In the genomic region with DNA sequence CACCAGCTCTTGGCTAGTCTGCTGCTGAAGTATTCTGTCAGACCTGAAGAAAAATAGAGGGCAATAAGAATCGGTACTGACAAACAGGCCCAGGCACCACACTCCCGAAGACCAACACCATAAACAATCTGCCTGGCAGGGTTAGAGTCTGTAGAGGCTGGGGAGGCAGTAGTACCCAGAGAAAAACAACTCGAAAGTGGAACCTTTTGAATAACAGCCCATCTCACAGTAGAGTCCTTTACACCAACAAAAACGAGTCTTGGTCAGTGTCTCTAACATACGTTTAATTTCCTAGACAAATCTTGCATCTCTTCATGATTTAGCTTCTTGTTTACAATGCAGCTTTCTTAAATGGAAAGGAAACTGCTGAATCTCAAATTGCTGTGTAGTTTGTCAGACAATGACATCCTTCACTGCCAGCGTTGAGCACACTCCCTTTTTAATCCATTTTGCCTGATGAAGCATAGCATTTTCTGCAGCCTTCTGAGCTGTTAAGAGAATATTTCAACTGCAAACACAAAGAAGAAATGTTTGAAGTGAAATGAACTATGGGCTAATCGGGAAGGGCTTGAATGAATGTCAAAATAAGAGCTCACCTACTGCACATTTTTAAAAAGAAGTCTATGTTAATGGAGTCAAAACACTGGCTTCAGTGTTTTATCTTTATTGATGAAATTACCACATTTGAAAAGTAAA, we compare ENCODE assay signal across 12 cellular contexts.
DNase-seq lines count a peak whose midpoint lies in the region; ATAC-seq and TF ChIP-seq lines count a peak whose summit lies in the region.
"Had no signal": no experiment of that assay in that cellular context is flagged by ENCODE, and none has a peak within 500 bp of the region (broad histone marks: within the 10 kb centered on the region; RNA-seq: fewer than 3 reads in every experiment).

No MANE protein-coding gene starts in this region.

- H3K4ac ChIP-seq in mesenchymal stem cell (ENCODE audit: low read depth in 1 of 2, low read length in 2 of 2) = peak overlapping the region in 1 of 2 experiments; percentile 35

- H3K9me3 Mint-ChIP-seq in type B pancreatic cell = no peaks in the 10 kb centered on the region
- H3K9me3 Mint-ChIP-seq: activated CD8-positive, alpha-beta T cell treated with anti-CD3 and anti-CD28 coated beads for 36 hours had no signal

- no peak overlapping the region for H3K23ac ChIP-seq in mesenchymal stem cell (ENCODE audit: low read length in 2 of 2)

- no peak overlapping the region for H3K4me2 ChIP-seq in mesenchymal stem cell (ENCODE audit: low read length, poor library complexity, severe bottlenecking)

- no peak overlapping the region for H3K18ac ChIP-seq in mesenchymal stem cell (ENCODE audit: low read depth in 1 of 2, low read length in 2 of 2)

- H2BK15ac ChIP-seq in mesenchymal stem cell (ENCODE audit: low read depth, poor library complexity, severe bottlenecking) = no peak overlapping the region

- no peak overlapping the region for H2BK5ac ChIP-seq in mesenchymal stem cell (ENCODE audit: low read depth, low read length, poor library complexity, severe bottlenecking)

- H3K9me3 ChIP-seq in heart right ventricle (no peaks in the 10 kb centered on the region), mesenchymal stem cell (ENCODE audit: control insufficient read depth, low read length) (no peaks in the 10 kb centered on the region)

- H3K4me1 Mint-ChIP-seq in type B pancreatic cell (ENCODE audit: unreplicated experiment) = peaks cover 39% of the 10 kb centered on the region

- H3K4me1 ChIP-seq in heart right ventricle (peaks cover 0 to 59% (median 27%) of the 10 kb centered on the region in 9 donors), mesenchymal stem cell (ENCODE audit: control insufficient read depth, insufficient read depth, low read depth, low read length) (peaks cover 9% of the 10 kb centered on the region)

- no peak overlapping the region for H4K91ac ChIP-seq in mesenchymal stem cell (ENCODE audit: low read length)

- no peaks in the 10 kb centered on the region for H3K79me1 ChIP-seq in mesenchymal stem cell (replicated peaks; ENCODE audit: low read length, poor library complexity, severe bottlenecking)

- H3K36me3 Mint-ChIP-seq in type B pancreatic cell = no peaks in the 10 kb centered on the region
- H3K36me3 Mint-ChIP-seq: activated naive CD8-positive, alpha-beta T cell had no signal

- H3K4me3 ChIP-seq in heart right ventricle (peak overlapping the region in 1 of 10 donors; percentile 25), mesenchymal stem cell (ENCODE audit: insufficient read depth in 1 of 2, low read depth in 1 of 2, low read length in 2 of 2) (no peak overlapping the region)

- H2BK12ac ChIP-seq in mesenchymal stem cell (ENCODE audit: low read length in 2 of 2) = no peak overlapping the region

- no peak overlapping the region for H2BK120ac ChIP-seq in mesenchymal stem cell (ENCODE audit: low read depth, low read length)

- intact Hi-C loops in heart right ventricle (cut with DNase I) = loop anchor here in 1 of 10 donors (5.0 kb wide), 1 partner anchor 143 kb away; a partner anchor contains a TSS
- intact Hi-C loops in cardiac septum (cut with DNase I) = no loop called here

- no peak overlapping the region for H3K9ac ChIP-seq in mesenchymal stem cell (ENCODE audit: low read length)

- 36 to 48% methylated on average over 7 of the region's 7 CpGs for WGBS in heart right ventricle, 2 donors
- WGBS in mesenchymal stem cell = 13% methylated on average over 6 of the region's 7 CpGs

- H4K8ac ChIP-seq in mesenchymal stem cell (ENCODE audit: low read length) = no peak overlapping the region

- H3K27me3 Mint-ChIP-seq in type B pancreatic cell = no peaks in the 10 kb centered on the region
- H3K27me3 Mint-ChIP-seq: activated CD8-positive, alpha-beta T cell treated with anti-CD3 and anti-CD28 coated beads for 36 hours; activated naive CD8-positive, alpha-beta T cell had no signal

- TF ChIP-seq CTCF in heart right ventricle (IDR thresholded peaks at IDR 0.05) (no peak), type B pancreatic cell (conservative IDR thresholded peaks at IDR 0.05) (no peak)

- H3K27ac ChIP-seq in heart right ventricle = peak overlapping the region in 9 of 10 donors; percentile 14 to 74 (median 50)
- no peak overlapping the region for H3K27ac ChIP-seq in mesenchymal stem cell (ENCODE audit: low read length, poor library complexity, severe bottlenecking)

- ATAC-seq in heart right ventricle = peak in 4 of 8 donors; percentile 12 to 24 (median 17)
- ATAC-seq in GM21423 (IDR thresholded peaks at IDR 0.05; ENCODE audit: unreplicated experiment) = no peak
- ATAC-seq: activated CD8-positive, alpha-beta T cell treated with anti-CD3 and anti-CD28 coated beads for 36 hours had no signal

- no peak for DNase-seq in heart right ventricle
- no peak for DNase-seq in cardiac septum (ENCODE audit: low spot score)
- DNase-seq in dermis blood vessel endothelial cell = peak; percentile 12
- DNase-seq in mesenchymal stem cell = peak; percentile 14
- no peak for DNase-seq in type B pancreatic cell (ENCODE audit: extremely low spot score, unreplicated experiment)
- DNase-seq in activated CD4-positive, CD25-positive, alpha-beta regulatory T cell (lab: John Stamatoyannopoulos, UW) = no peak
- DNase-seq in T-helper 9 cell = no peak
- DNase-seq: activated CD8-positive, alpha-beta T cell treated with anti-CD3 and anti-CD28 coated beads for 36 hours; dorsolateral prefrontal cortex; NCI-H526 treated with DMSO at 0.1 percent for 48 hours had no signal

- H2AFZ ChIP-seq in mesenchymal stem cell (ENCODE audit: low read depth, low read length) = peak overlapping the region; percentile 64

- peak overlapping the region; percentile 82 for H3K4me3 Mint-ChIP-seq in type B pancreatic cell
- H3K4me3 Mint-ChIP-seq: activated CD8-positive, alpha-beta T cell treated with anti-CD3 and anti-CD28 coated beads for 36 hours; activated naive CD8-positive, alpha-beta T cell had no signal

- no peak overlapping the region for H3K14ac ChIP-seq in mesenchymal stem cell (ENCODE audit: low read length in 2 of 2)

- H3K27me3 ChIP-seq in heart right ventricle (no peaks in the 10 kb centered on the region), mesenchymal stem cell (ENCODE audit: control insufficient read depth in 1 of 2, insufficient read depth in 1 of 2, low read length in 2 of 2) (peaks cover 0 to 3% of the 10 kb centered on the region in 2 experiments)
- H3K27me3 ChIP-seq: dorsolateral prefrontal cortex had no signal

- peak overlapping the region; percentile 97 for H3K27ac Mint-ChIP-seq in type B pancreatic cell
- H3K27ac Mint-ChIP-seq: activated CD8-positive, alpha-beta T cell treated with anti-CD3 and anti-CD28 coated beads for 36 hours; activated naive CD8-positive, alpha-beta T cell had no signal

- H2AK5ac ChIP-seq in mesenchymal stem cell (ENCODE audit: low read length, severe bottlenecking) = no peak overlapping the region

- H3K36me3 ChIP-seq in heart right ventricle = no peaks in the 10 kb centered on the region
- H3K36me3 ChIP-seq in mesenchymal stem cell (ENCODE audit: control insufficient read depth in 1 of 2, insufficient read depth in 2 of 2, low read depth in 1 of 2, low read length in 2 of 2) = no peaks in the 10 kb centered on the region

Comparison
In these comparisons a context has a peak if more than half of its experiments do, and no peak if none do; other contexts are left out.
1. DNase-seq: peak in dermis blood vessel endothelial cell (single experiment) and mesenchymal stem cell (single experiment); none in heart right ventricle (0 of 2), cardiac septum (single experiment), type B pancreatic cell (single experiment), activated CD4-positive, CD25-positive, alpha-beta regulatory T cell (0 of 4) and T-helper 9 cell (single experiment).